In the genomic region with DNA sequence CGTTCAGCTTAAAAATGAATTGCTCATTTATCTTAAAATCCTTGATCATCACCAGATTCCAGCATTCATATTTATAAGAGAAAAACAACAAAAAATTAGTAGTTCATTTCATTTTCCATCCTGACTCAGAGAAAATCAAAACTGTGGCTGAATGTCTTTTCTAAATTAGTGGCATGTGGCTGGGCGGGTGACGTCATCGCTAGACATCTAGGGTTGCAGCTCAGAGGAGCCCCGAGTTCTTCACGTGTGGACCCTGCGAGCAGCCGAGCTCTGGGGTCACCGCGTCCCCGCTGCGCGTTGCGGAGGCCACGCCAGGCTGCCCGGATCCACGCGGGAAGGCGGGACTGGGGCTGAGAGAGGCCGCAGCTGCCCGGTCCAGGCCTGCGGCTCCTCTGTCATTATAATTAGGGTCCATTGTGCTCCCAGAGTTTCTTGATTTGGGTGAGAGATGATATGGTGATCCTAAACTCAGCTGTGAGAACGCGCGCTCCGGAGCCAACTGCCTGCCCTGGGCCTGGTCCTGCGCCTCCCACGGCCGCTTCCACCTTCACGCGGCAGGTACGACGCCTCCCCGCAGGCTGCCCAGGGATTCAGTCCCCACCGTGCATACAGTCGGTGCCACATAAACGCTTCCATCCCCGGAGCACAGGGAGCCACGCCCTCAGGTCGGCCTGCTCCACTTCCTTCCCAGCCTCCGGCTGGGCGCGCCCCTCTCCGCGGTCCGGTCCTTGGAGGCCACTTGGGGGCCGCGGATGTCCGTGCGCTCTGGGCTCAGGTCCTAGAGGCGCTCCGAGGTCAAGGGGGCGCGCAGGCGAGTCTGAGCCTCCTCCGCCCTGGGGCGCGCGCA, we compare ENCODE assay signal across 18 cellular contexts. TPM values are rescaled to one million over a fixed set of nuclear protein-coding genes. Genes with fewer than 3 reads are reported as not detected.
DNase-seq lines count a peak whose midpoint lies in the region; ATAC-seq and TF ChIP-seq lines count a peak whose summit lies in the region.
"Had no signal": no experiment of that assay in that cellular context is flagged by ENCODE, and none has a peak within 500 bp of the region (broad histone marks: within the 10 kb centered on the region; RNA-seq: fewer than 3 reads in every experiment).

No MANE protein-coding gene starts in this region.

- H3K4me1 ChIP-seq in osteoblast (ENCODE audit: insufficient read depth, low read length) (no peaks in the 10 kb centered on the region), hepatocyte (ENCODE audit: insufficient read depth) (no peaks in the 10 kb centered on the region)
- H3K4me1 ChIP-seq: BLaER1 treated with 17β-estradiol and CSF1 and Interleukin-3, amounts not matched to agents 10 nM and 100 nM; Peyer's patch; SJSA1 had no signal

- no peaks in the 10 kb centered on the region for H3K4me1 Mint-ChIP-seq in stimulated activated naive CD8-positive, alpha-beta T cell treated with anti-CD3 and anti-CD28 coated beads, Interleukin-15, amount 100 ng/mL, for 72 hours
- H3K4me1 Mint-ChIP-seq: CD8-positive, alpha-beta memory T cell had no signal

- H3K9me2 ChIP-seq in hepatocyte (replicated peaks; ENCODE audit: insufficient read depth) = no peaks in the 10 kb centered on the region

- H3K9me3 Mint-ChIP-seq in stimulated activated naive CD8-positive, alpha-beta T cell treated with anti-CD3 and anti-CD28 coated beads, Interleukin-15, amount 100 ng/mL, for 72 hours = peaks cover 0 to 5% of the 10 kb centered on the region in 2 donors

- TF ChIP-seq CTCF in osteoblast (IDR thresholded peaks at IDR 0.05; ENCODE audit: extremely low read depth, low read depth, low read length) (no peak), hepatocyte (IDR thresholded peaks at IDR 0.05; ENCODE audit: poor library complexity) (no peak)

- H3K36me3 ChIP-seq in osteoblast (ENCODE audit: insufficient read depth, low read length) = no peaks in the 10 kb centered on the region
- no peaks in the 10 kb centered on the region for H3K36me3 ChIP-seq in hepatocyte (replicated peaks; ENCODE audit: insufficient read depth, low read depth)
- H3K36me3 ChIP-seq: BLaER1 treated with 17β-estradiol and CSF1 and Interleukin-3, amounts not matched to agents 10 nM and 100 nM; Peyer's patch; SJSA1 had no signal

- H2AFZ ChIP-seq in osteoblast (ENCODE audit: low read length) = no peak overlapping the region
- no peak overlapping the region for H2AFZ ChIP-seq in hepatocyte

- DNase-seq in stimulated activated naive CD8-positive, alpha-beta T cell treated with anti-CD3 and anti-CD28 coated beads, Interleukin-15, amount 100 ng/mL, for 72 hours = no peak
- no peak for DNase-seq in stimulated activated naive CD8-positive, alpha-beta T cell treated with anti-CD3 and anti-CD28 coated beads, Interleukin-15, Interleukin-2, amounts not matched to agents 100 U/mL and 50 U/mL, for 24 hours
- peak; percentile 43 for DNase-seq in islet precursor cell
- no peak for DNase-seq in osteoblast (ENCODE audit: insufficient read length, low spot score, missing footprints)
- DNase-seq in hepatocyte (ENCODE audit: low spot score) = no peak
- DNase-seq: CD8-positive, alpha-beta memory T cell; MM.1S; NCI-H1092; NCI-H146; NCI-H2081; NCI-H2171 treated with DMSO at 0.1 percent for 48 hours; NCI-H748 treated with DMSO at 0.1 percent for 48 hours; NK-92 treated with Interleukin-12 subunit alpha and Interleukin-12 subunit beta, amount 100 ng/mL, for 24 hours; Peyer's patch had no signal

- H3K79me2 ChIP-seq in osteoblast (ENCODE audit: insufficient read depth, low read length) (no peaks in the 10 kb centered on the region), hepatocyte (no peaks in the 10 kb centered on the region)

- H3K27me3 ChIP-seq in osteoblast (ENCODE audit: insufficient read depth, low read length) = no peaks in the 10 kb centered on the region
- no peaks in the 10 kb centered on the region for H3K27me3 ChIP-seq in hepatocyte
- H3K27me3 ChIP-seq: BLaER1 treated with 17β-estradiol and CSF1 and Interleukin-3, amounts not matched to agents 10 nM and 100 nM; Peyer's patch; SJSA1 had no signal

- H3K27ac Mint-ChIP-seq in stimulated activated naive CD8-positive, alpha-beta T cell treated with anti-CD3 and anti-CD28 coated beads, Interleukin-15, amount 100 ng/mL, for 72 hours = no peak overlapping the region
- H3K27ac Mint-ChIP-seq: CD8-positive, alpha-beta memory T cell had no signal

- H4K20me1 ChIP-seq in osteoblast (ENCODE audit: insufficient read depth, low read length) (no peaks in the 10 kb centered on the region), hepatocyte (ENCODE audit: insufficient read depth, poor library complexity, severe bottlenecking) (no peaks in the 10 kb centered on the region)
- H4K20me1 ChIP-seq: BLaER1 treated with 17β-estradiol and CSF1 and Interleukin-3, amounts not matched to agents 10 nM and 100 nM had no signal

- H3K4me2 ChIP-seq in osteoblast (ENCODE audit: insufficient read depth, low read length) = peak overlapping the region; percentile 23
- no peak overlapping the region for H3K4me2 ChIP-seq in hepatocyte
- H3K4me2 ChIP-seq: BLaER1 treated with 17β-estradiol and CSF1 and Interleukin-3, amounts not matched to agents 10 nM and 100 nM had no signal

- peak; percentile 57 for ATAC-seq in stimulated activated naive CD8-positive, alpha-beta T cell treated with anti-CD3 and anti-CD28 coated beads, Interleukin-15, amount 100 ng/mL, for 72 hours
- ATAC-seq in stimulated activated naive CD8-positive, alpha-beta T cell treated with anti-CD3 and anti-CD28 coated beads, Interleukin-15, Interleukin-2, amounts not matched to agents 100 U/mL and 50 U/mL, for 24 hours = no peak
- no peak for ATAC-seq in HG03460 (IDR thresholded peaks at IDR 0.05; ENCODE audit: unreplicated experiment)
- ATAC-seq in HG02884 (IDR thresholded peaks at IDR 0.05; ENCODE audit: unreplicated experiment) = no peak

- H3K4me3 Mint-ChIP-seq in stimulated activated naive CD8-positive, alpha-beta T cell treated with anti-CD3 and anti-CD28 coated beads, Interleukin-15, amount 100 ng/mL, for 72 hours = no peak overlapping the region
- H3K4me3 Mint-ChIP-seq: CD8-positive, alpha-beta memory T cell had no signal

- no peak overlapping the region for H3K4me3 ChIP-seq in osteoblast (ENCODE audit: insufficient read depth, low read length)
- H3K4me3 ChIP-seq in hepatocyte = no peak overlapping the region
- H3K4me3 ChIP-seq: BLaER1 treated with 17β-estradiol and CSF1 and Interleukin-3, amounts not matched to agents 10 nM and 100 nM; Peyer's patch; SJSA1 had no signal

- H3K9me3 ChIP-seq in osteoblast (ENCODE audit: low read depth, low read length) (peaks cover 2% of the 10 kb centered on the region), hepatocyte (ENCODE audit: low read depth) (no peaks in the 10 kb centered on the region)
- H3K9me3 ChIP-seq: Peyer's patch had no signal

- WGBS in hepatocyte (ENCODE audit: low lambda C conversion rate, missing lambda C conversion rate) = 97% methylated on average over 52 of the region's 59 CpGs

- H3K27ac ChIP-seq in osteoblast (ENCODE audit: low read depth, low read length) = no peak overlapping the region
- H3K27ac ChIP-seq in hepatocyte = no peak overlapping the region
- H3K27ac ChIP-seq: BLaER1 treated with 17β-estradiol and CSF1 and Interleukin-3, amounts not matched to agents 10 nM and 100 nM; Peyer's patch; SJSA1 had no signal

- H3K27me3 Mint-ChIP-seq in stimulated activated naive CD8-positive, alpha-beta T cell treated with anti-CD3 and anti-CD28 coated beads, Interleukin-15, amount 100 ng/mL, for 72 hours = peaks cover 2% of the 10 kb centered on the region

RNA-seq across cellular contexts. Expression of a gene that starts 56.5 kb away (rescaled TPM):
- total RNA-seq in osteoblast (15.0 and 15.9 TPM in 2 replicates), hepatocyte (35.2 and 35.4 TPM in 2 replicates)
- polyA plus RNA-seq in hepatocyte = 43.1 and 47.1 TPM in 2 replicates
